Comparison of ENCODE assay signal across 13 cellular contexts in genomic region chr20:51434556-51435256, GRCh38.
A peak's percentile ranks its signal among the peaks of the same experiment; 100 is the strongest.
DNase-seq lines count a peak whose midpoint lies in the region; ATAC-seq lines count a peak whose summit lies in the region.
"Had no signal": no experiment of that assay in that cellular context is flagged by ENCODE, and none has a peak within 500 bp of the region (broad histone marks: within the 10 kb centered on the region; RNA-seq: fewer than 3 reads in every experiment).

No MANE protein-coding gene starts in this region.

- H3K27me3 Mint-ChIP-seq in activated CD4-positive, alpha-beta T cell treated with anti-CD3 and anti-CD28 coated beads, Interleukin-2, amount 10 ng/mL, durations not matched to agents 24 days and 14 days: no peaks in the 10 kb centered on the region
- no peaks in the 10 kb centered on the region for H3K27me3 Mint-ChIP-seq in effector memory CD8-positive, alpha-beta T cell
- H3K27me3 Mint-ChIP-seq: activated CD4-positive, alpha-beta memory T cell treated with anti-CD3 and anti-CD28 coated beads for 36 hours had no signal

- peak overlapping the region; percentile 40 for H3K27ac Mint-ChIP-seq in activated CD4-positive, alpha-beta T cell treated with anti-CD3 and anti-CD28 coated beads, Interleukin-2, amount 10 ng/mL, durations not matched to agents 24 days and 14 days
- H3K27ac Mint-ChIP-seq in effector memory CD8-positive, alpha-beta T cell: peak overlapping the region; percentile 30 to 49
- H3K27ac Mint-ChIP-seq: activated CD4-positive, alpha-beta memory T cell treated with anti-CD3 and anti-CD28 coated beads for 36 hours had no signal

- ATAC-seq in effector memory CD8-positive, alpha-beta T cell (replicated peaks): no peak
- no peak for ATAC-seq in GM19397 (IDR thresholded peaks at IDR 0.05; ENCODE audit: unreplicated experiment)

- H3K36me3 Mint-ChIP-seq in activated CD4-positive, alpha-beta T cell treated with anti-CD3 and anti-CD28 coated beads, Interleukin-2, amount 10 ng/mL, durations not matched to agents 24 days and 14 days (ENCODE audit: low read depth): peaks cover 81% of the 10 kb centered on the region
- H3K36me3 Mint-ChIP-seq in effector memory CD8-positive, alpha-beta T cell (ENCODE audit: insufficient read depth): peaks cover 52% of the 10 kb centered on the region

- DNase-seq in activated CD4-positive, alpha-beta T cell treated with anti-CD3 and anti-CD28 coated beads, Interleukin-2, amount 10 ng/mL, durations not matched to agents 24 days and 14 days: no peak
- no peak for DNase-seq in activated CD4-positive, alpha-beta T cell treated with anti-CD3 and anti-CD28 coated beads for 4 hours
- peak; percentile 8 for DNase-seq in NOMO-1 treated with dmso at 0.1 percent for 144 hours (lab: John Stamatoyannopoulos, UW; ENCODE audit: unreplicated experiment)
- DNase-seq in effector memory CD8-positive, alpha-beta T cell: no peak
- peak; percentile 64 for DNase-seq in skeletal muscle cell (ENCODE audit: low read depth)
- DNase-seq in COLO829 (ENCODE audit: low spot score): no peak
- DNase-seq in HK-2 (ENCODE audit: unreplicated experiment): no peak
- DNase-seq: activated CD4-positive, alpha-beta memory T cell treated with anti-CD3 and anti-CD28 coated beads for 36 hours; amygdala; NCI-H1930; SHP77 had no signal

- no peak overlapping the region for H3K4me3 ChIP-seq in skeletal muscle cell (ENCODE audit: low read depth, low read length)
- H3K4me3 ChIP-seq: right atrium auricular region had no signal

- H3K4me1 Mint-ChIP-seq in activated CD4-positive, alpha-beta T cell treated with anti-CD3 and anti-CD28 coated beads, Interleukin-2, amount 10 ng/mL, durations not matched to agents 24 days and 14 days: peaks cover 42% of the 10 kb centered on the region
- peaks cover 50 to 65% of the 10 kb centered on the region in 2 donors for H3K4me1 Mint-ChIP-seq in effector memory CD8-positive, alpha-beta T cell (ENCODE audit: low read depth in 2 of 2)

- intact Hi-C loops in activated CD4-positive, alpha-beta T cell treated with anti-CD3 and anti-CD28 coated beads, Interleukin-2, amount 10 ng/mL, durations not matched to agents 24 days and 14 days (cut with micrococcal nuclease): no loop called here

- no peaks in the 10 kb centered on the region for H3K9me3 Mint-ChIP-seq in activated CD4-positive, alpha-beta T cell treated with anti-CD3 and anti-CD28 coated beads, Interleukin-2, amount 10 ng/mL, durations not matched to agents 24 days and 14 days
- H3K9me3 Mint-ChIP-seq in effector memory CD8-positive, alpha-beta T cell: no peaks in the 10 kb centered on the region
- H3K9me3 Mint-ChIP-seq: activated CD4-positive, alpha-beta memory T cell treated with anti-CD3 and anti-CD28 coated beads for 36 hours had no signal

- H3K4me3 Mint-ChIP-seq in activated CD4-positive, alpha-beta T cell treated with anti-CD3 and anti-CD28 coated beads, Interleukin-2, amount 10 ng/mL, durations not matched to agents 24 days and 14 days: no peak overlapping the region
- H3K4me3 Mint-ChIP-seq in effector memory CD8-positive, alpha-beta T cell: no peak overlapping the region
- H3K4me3 Mint-ChIP-seq: activated CD4-positive, alpha-beta memory T cell treated with anti-CD3 and anti-CD28 coated beads for 36 hours had no signal

Comparison
In these comparisons a context has a peak if more than half of its experiments do, and no peak if none do; other contexts are left out.
1. DNase-seq: peak in NOMO-1 treated with dmso at 0.1 percent for 144 hours (single experiment) and skeletal muscle cell (single experiment); none in activated CD4-positive, alpha-beta T cell treated with anti-CD3 and anti-CD28 coated beads, Interleukin-2, amount 10 ng/mL, durations not matched to agents 24 days and 14 days (single experiment), activated CD4-positive, alpha-beta T cell treated with anti-CD3 and anti-CD28 coated beads for 4 hours (0 of 2), effector memory CD8-positive, alpha-beta T cell (0 of 3), COLO829 (single experiment) and HK-2 (single experiment).